Comparison of ENCODE assay signal across 19 cellular contexts in the genomic region with DNA sequence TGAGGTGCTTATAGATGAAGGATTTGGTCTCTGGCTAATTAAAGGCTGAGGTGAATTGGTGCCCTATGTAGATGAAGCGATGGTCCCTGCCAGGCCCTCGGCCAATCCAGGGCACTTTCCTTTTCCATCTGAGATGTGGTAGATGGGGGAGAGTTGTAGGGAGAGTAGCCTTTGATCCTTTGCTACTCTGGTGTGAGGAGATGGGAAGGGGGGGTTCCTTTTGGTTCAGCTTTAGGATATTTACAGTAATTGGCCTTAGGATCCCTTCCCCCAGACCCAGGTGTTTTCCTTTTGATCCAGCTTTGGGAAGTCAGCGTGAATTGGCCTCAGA. TPM values are rescaled to one million over a fixed set of nuclear protein-coding genes. Genes with fewer than 3 reads are reported as not detected.
DNase-seq lines count a peak whose midpoint lies in the region; ATAC-seq and TF ChIP-seq lines count a peak whose summit lies in the region.
"Had no signal": no experiment of that assay in that cellular context is flagged by ENCODE, and none has a peak within 500 bp of the region (broad histone marks: within the 10 kb centered on the region; RNA-seq: fewer than 3 reads in every experiment).

No MANE protein-coding gene starts in this region.

- TF ChIP-seq RAD21 in HCT116 (IDR thresholded peaks at IDR 0.05; ENCODE audit: low read depth): no peak

- TF ChIP-seq POLR2A in HCT116 (IDR thresholded peaks at IDR 0.05; ENCODE audit: borderline replicate concordance, extremely low read depth, insufficient read depth, insufficient read length): no peak

- no peaks in the 10 kb centered on the region for H3F3A ChIP-seq in PC-9 (ENCODE audit: insufficient read depth, low read depth)
- no peaks in the 10 kb centered on the region for H3F3A ChIP-seq in neural progenitor cell (ENCODE audit: low read depth)

- no peaks in the 10 kb centered on the region for H3K27me3 ChIP-seq in DND-41 (ENCODE audit: insufficient read depth, low read length, poor library complexity)
- H3K27me3 ChIP-seq in HCT116 (ENCODE audit: insufficient read depth, low read length): no peaks in the 10 kb centered on the region
- no peaks in the 10 kb centered on the region for H3K27me3 ChIP-seq in PC-9 (ENCODE audit: insufficient read depth, low read depth)
- no peaks in the 10 kb centered on the region for H3K27me3 ChIP-seq in neural progenitor cell
- no peaks in the 10 kb centered on the region for H3K27me3 ChIP-seq in effector memory CD4-positive, alpha-beta T cell (replicated peaks; ENCODE audit: control insufficient read depth, insufficient read depth, low read length, poor library complexity, severe bottlenecking)
- H3K27me3 ChIP-seq: BE2C, SJCRH30 had no signal

- H3K9me3 ChIP-seq in DND-41 (ENCODE audit: insufficient read depth, low read length, severe bottlenecking) (peaks cover 8% of the 10 kb centered on the region), HCT116 (ENCODE audit: control insufficient read depth in 1 of 2, insufficient read depth in 1 of 2, low read depth in 1 of 2, low read length in 2 of 2) (no peaks in the 10 kb centered on the region), PC-9 (ENCODE audit: insufficient read depth, low read depth) (no peaks in the 10 kb centered on the region), neural progenitor cell (ENCODE audit: low read depth) (no peaks in the 10 kb centered on the region)
- no peaks in the 10 kb centered on the region for H3K9me3 ChIP-seq in effector memory CD4-positive, alpha-beta T cell (ENCODE audit: control insufficient read depth, low read length)
- H3K9me3 ChIP-seq: BE2C had no signal

- peaks cover 13% of the 10 kb centered on the region for H3K4me1 ChIP-seq in DND-41 (ENCODE audit: insufficient read depth, low read length)
- peaks cover 0 to 12% of the 10 kb centered on the region in 2 experiments; a peak in 2 of 4 replicates for H3K4me1 ChIP-seq in HCT116 (ENCODE audit: control insufficient read depth in 1 of 2, insufficient read depth in 2 of 2, low read length in 2 of 2)
- no peaks in the 10 kb centered on the region for H3K4me1 ChIP-seq in PC-9 (replicated peaks; ENCODE audit: insufficient read depth)
- H3K4me1 ChIP-seq in neural progenitor cell: no peaks in the 10 kb centered on the region
- H3K4me1 ChIP-seq in effector memory CD4-positive, alpha-beta T cell (ENCODE audit: control insufficient read depth, insufficient read depth, low read length, poor library complexity, severe bottlenecking): no peaks in the 10 kb centered on the region
- H3K4me1 ChIP-seq: BE2C, SJCRH30 had no signal

- BruUV-seq in HCT116 (replicated peaks; lab: Mats Ljungman, UMichigan) (no TSS peak), PC-9 (replicated peaks; lab: Mats Ljungman, UMichigan) (no TSS peak)

- no peak overlapping the region for H3K4me3 ChIP-seq in DND-41 (ENCODE audit: low read depth in 1 of 2, low read length in 2 of 2)
- H3K4me3 ChIP-seq in HCT116 (replicated peaks in 1 of 2; ENCODE audit: low read depth in 1 of 2, low read length in 2 of 2): no peak overlapping the region
- no peak overlapping the region for H3K4me3 ChIP-seq in PC-9
- H3K4me3 ChIP-seq in neural progenitor cell: no peak overlapping the region
- no peak overlapping the region for H3K4me3 ChIP-seq in effector memory CD4-positive, alpha-beta T cell (ENCODE audit: insufficient read depth, low read depth, low read length, poor library complexity, severe bottlenecking)

- H3K4me2 ChIP-seq in DND-41 (ENCODE audit: insufficient read depth, low read length) (no peak overlapping the region), HCT116 (ENCODE audit: low read length) (no peak overlapping the region), PC-9 (no peak overlapping the region), neural progenitor cell (no peak overlapping the region)

- ATAC-seq in DND-41 (ENCODE audit: insufficient read depth, low read depth) (no peak), HCT116 (no peak), GM21447 (IDR thresholded peaks at IDR 0.05; ENCODE audit: unreplicated experiment) (no peak)

- DNase-seq in DND-41 (no peak), HCT116 (ENCODE audit: low read depth, low spot score) (no peak), PC-9 (no peak), neural progenitor cell (ENCODE audit: low spot score) (no peak), caudate nucleus (lab: John Stamatoyannopoulos, UW) (no peak), SIG-M5 treated with dmso at 0.1 percent for 504 hours (lab: John Stamatoyannopoulos, UW; ENCODE audit: unreplicated experiment) (no peak)
- no peak for DNase-seq in effector memory CD4-positive, alpha-beta T cell
- DNase-seq: BE2C; CD4-positive, alpha-beta memory T cell; DMS79 treated with DMSO at 0.1 percent for 48 hours; GF-D8; Kasumi-1; MV-4-11; NCI-H1417 treated with DMSO at 0.1 percent for 48 hours; NCI-H2029 treated with DMSO at 0.1 percent for 48 hours; NCI-H510A; NCI-H82; SJCRH30 had no signal

- H3K27ac Mint-ChIP-seq in neural progenitor cell: no peak overlapping the region

- H3K9me2 ChIP-seq in HCT116 (ENCODE audit: insufficient read depth): no peaks in the 10 kb centered on the region
- no peaks in the 10 kb centered on the region for H3K9me2 ChIP-seq in PC-9 (ENCODE audit: insufficient read depth)

- H3K36me3 ChIP-seq in DND-41 (ENCODE audit: insufficient read depth, low read length) (no peaks in the 10 kb centered on the region), HCT116 (ENCODE audit: control insufficient read depth in 1 of 2, insufficient read depth in 2 of 2, low read length in 2 of 2) (no peaks in the 10 kb centered on the region), PC-9 (ENCODE audit: low read depth) (no peaks in the 10 kb centered on the region), neural progenitor cell (no peaks in the 10 kb centered on the region)
- no peaks in the 10 kb centered on the region for H3K36me3 ChIP-seq in effector memory CD4-positive, alpha-beta T cell (ENCODE audit: control insufficient read depth, insufficient read depth, low read length)
- H3K36me3 ChIP-seq: BE2C, SJCRH30 had no signal

- POLR2A ChIA-PET in HCT116 (lab: Charles Lee) (no interaction called here), PC-9 (lab: Charles Lee; ENCODE audit: unreplicated experiment) (no interaction called here)

- H3K4me1 Mint-ChIP-seq in neural progenitor cell: peaks cover 8% of the 10 kb centered on the region

- TF ChIP-seq CTCF in DND-41 (IDR thresholded peaks at IDR 0.05; ENCODE audit: borderline replicate concordance, extremely low read depth, low read length, poor library complexity, severe bottlenecking) (no peak), HCT116 (IDR thresholded peaks at IDR 0.05 in 2 of 3, conservative IDR thresholded peaks at IDR 0.05 in 1 of 3; ENCODE audit: borderline replicate concordance in 1 of 3, insufficient read depth in 1 of 3, low read depth in 2 of 3, low read length in 2 of 3) (no peak), PC-9 (conservative IDR thresholded peaks at IDR 0.05) (no peak), neural progenitor cell (IDR thresholded peaks at IDR 0.05) (no peak)

- H3K9me3 Mint-ChIP-seq in neural progenitor cell: peaks cover 9% of the 10 kb centered on the region

- no peak overlapping the region for H3K27ac ChIP-seq in DND-41 (ENCODE audit: low read length)
- no peak overlapping the region for H3K27ac ChIP-seq in HCT116 (ENCODE audit: low read depth, low read length)
- H3K27ac ChIP-seq in PC-9: no peak overlapping the region
- H3K27ac ChIP-seq in neural progenitor cell: no peak overlapping the region
- no peak overlapping the region for H3K27ac ChIP-seq in caudate nucleus (ENCODE audit: low read depth, low read length)
- H3K27ac ChIP-seq in effector memory CD4-positive, alpha-beta T cell (ENCODE audit: insufficient read depth, low read length, poor library complexity, severe bottlenecking): no peak overlapping the region
- H3K27ac ChIP-seq: SJCRH30 had no signal

- intact Hi-C loops in HCT116 (cut with micrococcal nuclease) (no loop called here), PC-9 (cut with micrococcal nuclease; ENCODE audit: unreplicated experiment) (no loop called here)

- H3K79me2 ChIP-seq in DND-41 (ENCODE audit: insufficient read depth, low read length) (no peaks in the 10 kb centered on the region), HCT116 (ENCODE audit: insufficient read depth, low read length) (no peaks in the 10 kb centered on the region), PC-9 (ENCODE audit: low read depth) (no peaks in the 10 kb centered on the region), neural progenitor cell (ENCODE audit: low read depth) (no peaks in the 10 kb centered on the region)

- H3K4me3 Mint-ChIP-seq in neural progenitor cell: no peak overlapping the region

- peaks cover 4% of the 10 kb centered on the region for H3K27me3 Mint-ChIP-seq in neural progenitor cell (ENCODE audit: insufficient read depth, low read depth)
- H3K27me3 Mint-ChIP-seq: CD4-positive, alpha-beta memory T cell had no signal

- peak overlapping the region; percentile 87 for H2AFZ ChIP-seq in DND-41 (ENCODE audit: low read depth, low read length)
- peak overlapping the region; percentile 85 for H2AFZ ChIP-seq in HCT116 (ENCODE audit: low read depth, low read length, poor library complexity, severe bottlenecking)
- H2AFZ ChIP-seq in PC-9: 0 out of 2 replicates have a peak overlapping the region, but pooled peaks have one; percentile 52
- H2AFZ ChIP-seq in neural progenitor cell (replicated peaks): peak overlapping the region; percentile 80

- RAD21 ChIA-PET in HCT116 (lab: Charles Lee; ENCODE audit: low non-redundant PET in 1 of 2, low total read pairs in 2 of 2, uncharacterized antibody in 2 of 2, unreplicated experiment in 2 of 2): no interaction called here

- H3K36me3 Mint-ChIP-seq in neural progenitor cell: peaks cover 1% of the 10 kb centered on the region
- H3K36me3 Mint-ChIP-seq: CD4-positive, alpha-beta memory T cell had no signal

- CTCF ChIA-PET in HCT116 (lab: Charles Lee) (interaction anchor here (1.0 to 1.4 kb wide), 3 partner anchors 9 to 138 kb away, joined by 3 to 5 read pairs (median 3); no protein-coding TSS in a partner anchor), PC-9 (lab: Charles Lee) (interaction anchor here (1.6 kb wide), 1 partner anchor 174 kb away, joined by 15 read pairs; a partner anchor contains a TSS)

- H3K9ac ChIP-seq in DND-41 (ENCODE audit: low read depth, low read length) (no peak overlapping the region), HCT116 (ENCODE audit: low read length) (no peak overlapping the region), neural progenitor cell (no peak overlapping the region)

- H4K20me1 ChIP-seq in DND-41 (ENCODE audit: insufficient read depth, low read length) (no peaks in the 10 kb centered on the region), HCT116 (ENCODE audit: insufficient read depth) (no peaks in the 10 kb centered on the region), PC-9 (ENCODE audit: insufficient read depth) (no peaks in the 10 kb centered on the region), neural progenitor cell (ENCODE audit: low read depth) (no peaks in the 10 kb centered on the region)

TF ChIP-seq in HCT116, 20 proteins besides CTCF, POLR2A, EP300 and RAD21 (continues in another document):
- TF ChIP-seq CBX3 (IDR thresholded peaks at IDR 0.05; ENCODE audit: low read depth) (no peak), SRF (IDR thresholded peaks at IDR 0.05; ENCODE audit: low read depth) (no peak)

RNA-seq across cellular contexts. Expression of a gene that starts 5.4 kb away (rescaled TPM):
- total RNA-seq in HCT116 (2021; ENCODE audit: unreplicated experiment): 13.4 TPM
- 8.4 and 9.2 TPM in 2 replicates for polyA plus RNA-seq in HCT116 (2012)
- total RNA-seq in PC-9 (2021): 8.6 and 11.3 TPM in 2 replicates
- total RNA-seq in neural progenitor cell (ENCODE audit: low replicate concordance): 14.2 and 20.3 TPM in 2 replicates

RNA-seq across cellular contexts. Expression of a gene that starts 15.1 kb away (rescaled TPM):
- 7.0 TPM for total RNA-seq in HCT116 (2021; ENCODE audit: unreplicated experiment)
- 2.1 and 2.8 TPM in 2 replicates for polyA plus RNA-seq in HCT116 (2012)
- 9.1 and 10.0 TPM in 2 replicates for total RNA-seq in PC-9 (2021)
- 16.0 and 21.7 TPM in 2 replicates for total RNA-seq in neural progenitor cell (ENCODE audit: low replicate concordance)
